Comparison of ENCODE assay signal across 1 cellular context in the genomic region with DNA sequence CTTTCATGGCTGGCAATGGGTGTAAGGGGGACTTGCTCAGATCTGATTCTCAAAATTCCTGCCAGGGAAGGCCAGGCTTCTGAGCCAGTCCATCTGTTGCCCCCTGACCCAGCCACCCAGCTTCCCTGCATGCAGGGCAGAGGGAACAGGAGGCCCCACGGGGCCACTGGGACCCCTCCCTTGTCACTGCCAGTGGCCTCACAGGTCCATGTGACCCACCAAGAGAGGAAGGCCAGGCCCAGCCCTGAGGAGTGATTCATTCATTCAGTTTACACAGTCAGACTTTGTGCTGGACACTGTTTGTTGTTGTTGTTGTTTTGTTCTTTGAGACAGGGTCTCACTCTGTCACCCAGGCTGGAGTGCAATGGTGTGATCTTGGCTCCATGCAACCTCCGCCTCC.
TF ChIP-seq lines count a peak whose summit lies in the region.

No MANE protein-coding gene starts in this region.

TF ChIP-seq in HepG2, 621 proteins besides CTCF, POLR2A, EP300 and RAD21 (continued from another document and continues in another):
- TF ChIP-seq, protein P1, sequence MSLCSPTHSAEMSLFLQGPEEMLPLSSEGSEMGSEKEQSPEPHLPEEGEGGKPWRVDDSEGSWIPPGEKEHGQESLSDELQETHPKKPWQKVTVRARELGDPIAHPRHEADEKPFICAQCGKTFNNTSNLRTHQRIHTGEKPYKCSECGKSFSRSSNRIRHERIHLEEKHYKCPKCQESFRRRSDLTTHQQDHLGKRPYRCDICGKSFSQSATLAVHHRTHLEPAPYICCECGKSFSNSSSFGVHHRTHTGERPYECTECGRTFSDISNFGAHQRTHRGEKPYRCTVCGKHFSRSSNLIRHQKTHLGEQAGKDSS (CRISPR knock-in tag; IDR thresholded peaks at IDR 0.05; ENCODE audit: borderline replicate concordance, low read depth), result no peak
- TF ChIP-seq, protein P2, sequence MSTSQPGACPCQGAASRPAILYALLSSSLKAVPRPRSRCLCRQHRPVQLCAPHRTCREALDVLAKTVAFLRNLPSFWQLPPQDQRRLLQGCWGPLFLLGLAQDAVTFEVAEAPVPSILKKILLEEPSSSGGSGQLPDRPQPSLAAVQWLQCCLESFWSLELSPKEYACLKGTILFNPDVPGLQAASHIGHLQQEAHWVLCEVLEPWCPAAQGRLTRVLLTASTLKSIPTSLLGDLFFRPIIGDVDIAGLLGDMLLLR (CRISPR knock-in tag; IDR thresholded peaks at IDR 0.05), result no peak
- TF ChIP-seq MXI1 (IDR thresholded peaks at IDR 0.05; ENCODE audit: borderline replicate concordance, low read depth, low read length), result peak; percentile 68; the same call in 1 of the 3 replicates
- TF ChIP-seq ZBTB2 (CRISPR knock-in tag; IDR thresholded peaks at IDR 0.05; ENCODE audit: low read depth), result no peak
- no peak for TF ChIP-seq ZNF792 (CRISPR knock-in tag; IDR thresholded peaks at IDR 0.05)
- no peak for TF ChIP-seq ZNF138 (CRISPR knock-in tag; IDR thresholded peaks at IDR 0.05; ENCODE audit: low read depth)
- TF ChIP-seq DR1 (CRISPR knock-in tag; IDR thresholded peaks at IDR 0.05), result no peak
- TF ChIP-seq MAX (IDR thresholded peaks at IDR 0.05), result 0 out of 2 replicates have a peak, but pooled peaks have one; percentile 19
- TF ChIP-seq HOXD1 (CRISPR knock-in tag; IDR thresholded peaks at IDR 0.05), result no peak
- no peak for TF ChIP-seq PRPF4 (IDR thresholded peaks at IDR 0.05; ENCODE audit: low read depth, low read length, poor library complexity, severe bottlenecking)
- TF ChIP-seq ZNF589 (CRISPR knock-in tag; conservative IDR thresholded peaks at IDR 0.05), result no peak
- TF ChIP-seq, protein P3, sequence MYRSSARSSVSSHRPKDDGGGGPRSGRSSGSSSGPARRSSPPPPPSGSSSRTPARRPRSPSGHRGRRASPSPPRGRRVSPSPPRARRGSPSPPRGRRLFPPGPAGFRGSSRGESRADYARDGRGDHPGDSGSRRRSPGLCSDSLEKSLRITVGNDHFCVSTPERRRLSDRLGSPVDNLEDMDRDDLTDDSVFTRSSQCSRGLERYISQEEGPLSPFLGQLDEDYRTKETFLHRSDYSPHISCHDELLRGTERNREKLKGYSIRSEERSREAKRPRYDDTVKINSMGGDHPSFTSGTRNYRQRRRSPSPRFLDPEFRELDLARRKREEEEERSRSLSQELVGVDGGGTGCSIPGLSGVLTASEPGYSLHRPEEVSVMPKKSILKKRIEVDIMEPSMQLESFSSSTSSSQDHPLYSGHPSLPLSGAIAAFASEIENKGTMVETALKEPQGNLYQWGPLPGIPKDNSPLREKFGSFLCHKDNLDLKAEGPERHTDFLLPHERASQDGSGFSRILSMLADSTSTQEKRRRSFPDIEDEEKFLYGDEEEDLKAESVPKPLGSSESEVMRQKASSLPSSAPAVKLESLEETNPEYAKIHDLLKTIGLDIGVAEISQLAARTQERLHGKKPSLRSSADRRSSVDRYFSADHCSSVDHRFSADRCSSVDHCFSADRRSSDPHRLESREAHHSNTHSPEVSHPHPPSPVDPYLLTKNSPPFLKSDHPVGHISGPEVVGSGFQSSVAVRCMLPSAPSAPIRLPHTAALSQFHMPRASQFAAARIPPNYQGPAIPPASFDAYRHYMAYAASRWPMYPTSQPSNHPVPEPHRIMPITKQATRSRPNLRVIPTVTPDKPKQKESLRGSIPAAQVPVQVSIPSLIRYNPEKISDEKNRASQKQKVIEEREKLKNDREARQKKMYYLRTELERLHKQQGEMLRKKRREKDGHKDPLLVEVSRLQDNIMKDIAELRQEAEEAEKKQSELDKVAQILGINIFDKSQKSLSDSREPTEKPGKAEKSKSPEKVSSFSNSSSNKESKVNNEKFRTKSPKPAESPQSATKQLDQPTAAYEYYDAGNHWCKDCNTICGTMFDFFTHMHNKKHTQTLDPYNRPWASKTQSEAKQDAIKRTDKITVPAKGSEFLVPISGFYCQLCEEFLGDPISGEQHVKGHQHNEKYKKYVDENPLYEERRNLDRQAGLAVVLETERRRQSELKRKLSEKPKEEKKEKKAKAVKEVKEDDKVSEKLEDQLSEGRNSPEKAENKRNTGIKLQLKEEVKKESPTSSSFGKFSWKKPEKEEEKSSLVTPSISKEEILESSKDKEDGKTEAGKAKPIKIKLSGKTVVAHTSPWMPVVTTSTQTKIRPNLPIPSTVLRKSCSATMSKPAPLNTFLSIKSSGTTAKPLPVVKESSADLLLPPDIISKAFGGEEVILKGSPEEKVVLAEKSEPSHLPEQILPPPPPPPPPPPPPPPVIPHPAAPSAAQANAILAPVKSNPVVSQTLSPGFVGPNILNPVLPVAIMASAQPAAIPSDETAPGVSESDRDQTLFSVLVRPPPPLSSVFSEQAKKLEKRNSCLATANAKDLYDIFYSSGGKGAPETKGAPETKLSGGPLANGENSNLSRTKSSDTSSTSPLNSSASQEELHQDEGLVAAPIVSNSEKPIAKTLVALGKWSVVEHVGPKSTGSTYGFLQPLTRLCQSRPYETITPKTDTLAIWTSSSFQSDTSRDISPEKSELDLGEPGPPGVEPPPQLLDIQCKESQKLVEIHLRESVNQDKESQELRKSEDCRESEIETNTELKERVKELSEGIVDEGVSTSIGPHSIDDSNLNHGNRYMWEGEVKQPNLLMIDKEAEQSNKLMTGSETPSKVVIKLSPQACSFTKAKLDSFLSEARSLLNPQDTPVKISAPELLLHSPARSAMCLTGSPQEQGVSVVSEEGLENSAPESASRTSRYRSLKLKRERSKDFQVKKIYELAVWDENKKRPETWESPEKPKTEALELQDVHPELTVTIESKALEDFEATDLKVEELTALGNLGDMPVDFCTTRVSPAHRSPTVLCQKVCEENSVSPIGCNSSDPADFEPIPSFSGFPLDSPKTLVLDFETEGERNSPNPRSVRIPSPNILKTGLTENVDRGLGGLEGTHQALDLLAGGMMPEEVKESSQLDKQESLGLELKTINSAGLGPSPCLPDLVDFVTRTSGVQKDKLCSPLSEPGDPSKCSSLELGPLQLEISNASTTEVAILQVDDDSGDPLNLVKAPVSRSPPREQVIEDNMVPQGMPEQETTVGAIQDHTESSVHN (CRISPR knock-in tag; IDR thresholded peaks at IDR 0.05), result no peak
- no peak for TF ChIP-seq KIAA2018 (CRISPR knock-in tag; IDR thresholded peaks at IDR 0.05; ENCODE audit: borderline replicate concordance)
- TF ChIP-seq ZSCAN20 (CRISPR knock-in tag; IDR thresholded peaks at IDR 0.05; ENCODE audit: borderline replicate concordance), result no peak
- TF ChIP-seq TEAD3 (CRISPR knock-in tag; optimal IDR thresholded peaks at IDR 0.05; ENCODE audit: borderline replicate concordance), result peak; percentile 4
- no peak for TF ChIP-seq ZFP41 (CRISPR knock-in tag; IDR thresholded peaks at IDR 0.05; ENCODE audit: borderline replicate concordance)
- peak; percentile 61 for TF ChIP-seq PAXIP1 (CRISPR knock-in tag; conservative IDR thresholded peaks at IDR 0.05)
- 0 out of 2 replicates have a peak, but pooled peaks have one; percentile 48 for TF ChIP-seq RARA (CRISPR knock-in tag; IDR thresholded peaks at IDR 0.05)
- no peak for TF ChIP-seq ZNF709 (CRISPR knock-in tag; IDR thresholded peaks at IDR 0.05)
- 0 out of 2 replicates have a peak, but pooled peaks have one; percentile 16 for TF ChIP-seq JUN (CRISPR knock-in tag; IDR thresholded peaks at IDR 0.05)
- 0 out of 2 replicates have a peak, but pooled peaks have one; percentile 32 for TF ChIP-seq ARNTL (CRISPR knock-in tag; IDR thresholded peaks at IDR 0.05)
- TF ChIP-seq, protein P4, sequence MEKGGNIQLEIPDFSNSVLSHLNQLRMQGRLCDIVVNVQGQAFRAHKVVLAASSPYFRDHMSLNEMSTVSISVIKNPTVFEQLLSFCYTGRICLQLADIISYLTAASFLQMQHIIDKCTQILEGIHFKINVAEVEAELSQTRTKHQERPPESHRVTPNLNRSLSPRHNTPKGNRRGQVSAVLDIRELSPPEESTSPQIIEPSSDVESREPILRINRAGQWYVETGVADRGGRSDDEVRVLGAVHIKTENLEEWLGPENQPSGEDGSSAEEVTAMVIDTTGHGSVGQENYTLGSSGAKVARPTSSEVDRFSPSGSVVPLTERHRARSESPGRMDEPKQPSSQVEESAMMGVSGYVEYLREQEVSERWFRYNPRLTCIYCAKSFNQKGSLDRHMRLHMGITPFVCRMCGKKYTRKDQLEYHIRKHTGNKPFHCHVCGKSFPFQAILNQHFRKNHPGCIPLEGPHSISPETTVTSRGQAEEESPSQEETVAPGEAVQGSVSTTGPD (CRISPR knock-in tag; IDR thresholded peaks at IDR 0.05), result no peak
- peak; percentile 71; the same call in 1 of the 2 replicates for TF ChIP-seq ZNF598 (CRISPR knock-in tag; IDR thresholded peaks at IDR 0.05; ENCODE audit: borderline replicate concordance)
- no peak for TF ChIP-seq TOE1 (CRISPR knock-in tag; IDR thresholded peaks at IDR 0.05)
- no peak for TF ChIP-seq JUND (CRISPR knock-in tag; IDR thresholded peaks at IDR 0.05)
